In genomic region chr1:162823771-162824525, GRCh38 we compare ENCODE assay signal across 2 cellular contexts.
TF ChIP-seq lines count a peak whose summit lies in the region.

No MANE protein-coding gene starts in this region.

TF ChIP-seq in GM23338, 12 proteins besides CTCF, POLR2A, EP300 and RAD21:
- TF ChIP-seq ZNF462 (CRISPR knock-in tag; IDR thresholded peaks at IDR 0.05) (no peak), STAT1 (IDR thresholded peaks at IDR 0.05; ENCODE audit: unreplicated experiment) (no peak), ZNF331 (CRISPR knock-in tag; IDR thresholded peaks at IDR 0.05; ENCODE audit: low read depth) (no peak), POLR2AphosphoS5 (IDR thresholded peaks at IDR 0.05; ENCODE audit: low read depth) (no peak), EZH2phosphoT487 (IDR thresholded peaks at IDR 0.05; ENCODE audit: unreplicated experiment) (no peak), CREB1 (CRISPR knock-in tag; IDR thresholded peaks at IDR 0.05; ENCODE audit: low read depth) (no peak), REST (IDR thresholded peaks at IDR 0.05; ENCODE audit: unreplicated experiment) (no peak), ZNF114 (CRISPR knock-in tag; IDR thresholded peaks at IDR 0.05) (no peak), JUNB (IDR thresholded peaks at IDR 0.05; ENCODE audit: unreplicated experiment) (no peak), NANOG (IDR thresholded peaks at IDR 0.05; ENCODE audit: borderline replicate concordance) (no peak), EZH2 (IDR thresholded peaks at IDR 0.05; ENCODE audit: low read depth, unreplicated experiment) (no peak)
TF ChIP-seq in GM23338: peak in this region for 0.

TF ChIP-seq in SK-N-SH, 30 proteins besides CTCF, POLR2A, EP300 and RAD21 (continued from another document):
- TF ChIP-seq EZH2phosphoT487 (IDR thresholded peaks at IDR 0.05; ENCODE audit: borderline replicate concordance, low read depth) (no peak), PBX3 (IDR thresholded peaks at IDR 0.05) (no peak), MEF2A (IDR thresholded peaks at IDR 0.05; ENCODE audit: borderline replicate concordance, low read depth) (no peak), GABPA (IDR thresholded peaks at IDR 0.05; ENCODE audit: low read depth) (no peak), JUND (IDR thresholded peaks at IDR 0.05) (no peak), MXI1 (IDR thresholded peaks at IDR 0.05; ENCODE audit: low read depth, low read length) (no peak), NFIC (IDR thresholded peaks at IDR 0.05; ENCODE audit: borderline replicate concordance) (no peak), TAF1 (IDR thresholded peaks at IDR 0.05; ENCODE audit: borderline replicate concordance, low read depth, low read length) (no peak), FOSL2 (IDR thresholded peaks at IDR 0.05; ENCODE audit: borderline replicate concordance, low read depth) (no peak)
